ENCODE assay signal across 9 cellular contexts in the genomic region with DNA sequence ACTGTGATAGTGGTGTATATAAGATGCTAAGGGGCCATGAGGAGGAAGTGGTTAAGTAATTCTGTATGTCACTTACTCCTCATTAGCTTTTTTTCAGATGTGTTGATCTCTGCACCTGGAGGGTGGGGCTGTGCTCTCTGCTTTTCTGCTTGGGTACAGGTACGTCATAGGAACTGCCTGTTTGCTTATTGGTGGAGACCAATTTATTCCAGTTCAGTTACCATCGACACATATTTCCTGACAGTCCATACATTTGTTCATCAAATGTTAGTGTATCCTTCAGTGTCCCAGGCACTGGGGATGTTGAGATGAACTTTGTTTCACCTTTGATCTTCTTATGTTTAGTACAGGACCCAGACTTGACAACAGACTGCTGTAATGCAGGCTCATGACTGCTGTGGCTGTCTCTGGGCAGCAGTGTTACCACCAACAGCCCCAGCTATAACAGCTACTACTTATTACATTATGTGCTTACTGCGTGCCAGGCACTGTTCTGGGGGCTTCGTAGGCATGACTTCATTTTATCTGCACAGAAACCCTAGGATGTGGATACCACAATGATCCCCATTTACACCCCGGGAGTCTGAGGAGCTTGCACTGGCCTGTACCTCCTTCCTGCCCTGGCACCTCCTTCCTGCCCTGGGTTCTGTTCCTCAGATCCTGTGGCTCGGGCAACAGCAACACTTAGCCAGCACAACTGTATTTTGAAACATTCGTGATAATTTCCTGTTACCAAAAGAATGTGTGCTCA.
DNase-seq lines count a peak whose midpoint lies in the region; ATAC-seq and TF ChIP-seq lines count a peak whose summit lies in the region.
"Had no signal": no experiment of that assay in that cellular context is flagged by ENCODE, and none has a peak within 500 bp of the region (broad histone marks: within the 10 kb centered on the region; RNA-seq: fewer than 3 reads in every experiment).

No MANE protein-coding gene starts in this region.

- CTCF ChIA-PET in SK-N-SH (lab: Yijun Ruan, JAX) = interaction anchor here (1.0 to 1.2 kb wide), 2 partner anchors 11 to 25 kb away, joined by 3 read pairs; no protein-coding TSS in a partner anchor

- peak overlapping the region in 3 of 4 donors; percentile 3 to 66 (median 15) for H3K4me3 Mint-ChIP-seq in IgD-negative memory B cell

- no peaks in the 10 kb centered on the region for H3K79me2 ChIP-seq in SK-N-SH (ENCODE audit: insufficient read depth)

- H3K9me3 ChIP-seq in mucosa of descending colon (no peaks in the 10 kb centered on the region), SK-N-SH (no peaks in the 10 kb centered on the region)

- TF ChIP-seq CTCF in GM13976 (IDR thresholded peaks at IDR 0.05; ENCODE audit: borderline replicate concordance, control extremely low read depth, extremely low read depth, insufficient read depth, missing control alignments) (no peak), mucosa of descending colon (IDR thresholded peaks at IDR 0.05) (no peak), SK-N-SH (IDR thresholded peaks at IDR 0.05) (no peak)

- peak overlapping the region; percentile 41 to 93 (median 62) for H3K27ac Mint-ChIP-seq in IgD-negative memory B cell

- no peaks in the 10 kb centered on the region for H3F3A ChIP-seq in SK-N-SH (replicated peaks; ENCODE audit: insufficient read depth)

- H3K27me3 Mint-ChIP-seq in IgD-negative memory B cell = no peaks in the 10 kb centered on the region

- H3K4me1 ChIP-seq in mucosa of descending colon (ENCODE audit: low read depth) (no peaks in the 10 kb centered on the region), SK-N-SH (ENCODE audit: control insufficient read depth in 1 of 2, insufficient read depth in 2 of 2, low read depth in 1 of 2, low read length in 1 of 2) (peaks cover 0 to 3% of the 10 kb centered on the region in 2 experiments; a peak in 1 of 4 replicates)

- WGBS in SK-N-SH (ENCODE audit: low lambda C conversion rate) = 25% methylated on average over 7 of the region's 7 CpGs

- intact Hi-C loops in mucosa of descending colon (cut with DNase I, micrococcal nuclease) = no loop called here

- H3K27ac ChIP-seq in SK-N-SH (ENCODE audit: low read depth in 2 of 2, low read length in 1 of 2) = no peak overlapping the region
- H3K27ac ChIP-seq: SK-N-MC had no signal

- in situ Hi-C loops in GM13976 (cut with MboI; ENCODE audit: low sequenced_read_pairs, unreplicated experiment) = no loop called here

- no peaks in the 10 kb centered on the region for H4K20me1 ChIP-seq in SK-N-SH (ENCODE audit: insufficient read depth)

- H3K36me3 ChIP-seq in mucosa of descending colon (ENCODE audit: low read depth) (no peaks in the 10 kb centered on the region), SK-N-SH (replicated peaks in 1 of 2; ENCODE audit: control insufficient read depth in 1 of 2, insufficient read depth in 2 of 2, low read length in 1 of 2) (no peaks in the 10 kb centered on the region)

- ATAC-seq in mucosa of descending colon = peak; percentile 85

- TF ChIP-seq EP300 in SK-N-SH (IDR thresholded peaks at IDR 0.05; ENCODE audit: borderline replicate concordance in 1 of 2, low read depth in 1 of 2, low read length in 1 of 2) = no peak

- POLR2A ChIA-PET in SK-N-SH (lab: Yijun Ruan, JAX) = no interaction called here

- no peak overlapping the region for H3K4me2 ChIP-seq in SK-N-SH

- DNase-seq in GM13976 (ENCODE audit: low spot score) (peak; percentile 30), mucosa of descending colon (peak in 1 of 3 donors; percentile 30), GM03348 (ENCODE audit: low spot score) (no peak), NCI-H128 (lab: John Stamatoyannopoulos, UW; ENCODE audit: unreplicated experiment) (no peak), SK-N-SH (no peak), NCI-H446 treated with DMSO at 0.1 percent for 48 hours (lab: John Stamatoyannopoulos, UW) (no peak)
- DNase-seq in activated CD8-positive, alpha-beta memory T cell treated with anti-CD3 and anti-CD28 coated beads, Interleukin-2, amount 50 U/mL, for 1 hour (ENCODE audit: extremely low read depth) = peak; percentile 31

- H3K4me3 ChIP-seq in mucosa of descending colon (no peak overlapping the region), SK-N-SH (ENCODE audit: low read depth in 2 of 2, low read length in 1 of 2) (no peak overlapping the region)
- H3K4me3 ChIP-seq: SK-N-MC had no signal

- no peak overlapping the region for H2AFZ ChIP-seq in SK-N-SH (ENCODE audit: low read depth)

- H3K9me3 Mint-ChIP-seq in IgD-negative memory B cell = peaks cover 0 to 4% (median 2%) of the 10 kb centered on the region in 3 donors

- peaks cover 8% of the 10 kb centered on the region for H3K36me3 Mint-ChIP-seq in IgD-negative memory B cell

- no peak for TF ChIP-seq RAD21 in SK-N-SH (IDR thresholded peaks at IDR 0.05; ENCODE audit: low read length)

- no peaks in the 10 kb centered on the region for H3K9me2 ChIP-seq in SK-N-SH

- no peak overlapping the region for H3K9ac ChIP-seq in SK-N-SH

- peaks cover 11 to 13% (median 12%) of the 10 kb centered on the region in 3 donors for H3K4me1 Mint-ChIP-seq in IgD-negative memory B cell

- no peaks in the 10 kb centered on the region for H3K27me3 ChIP-seq in SK-N-SH (ENCODE audit: insufficient read depth)

TF ChIP-seq in SK-N-SH, 30 proteins besides CTCF, POLR2A, EP300 and RAD21:
- TF ChIP-seq RFX5 (IDR thresholded peaks at IDR 0.05; ENCODE audit: low read length) (no peak), FOSL2 (IDR thresholded peaks at IDR 0.05; ENCODE audit: borderline replicate concordance, low read depth) (no peak), MXI1 (IDR thresholded peaks at IDR 0.05; ENCODE audit: low read depth, low read length) (no peak)

Comparison
In these comparisons a context has a peak if more than half of its experiments do, and no peak if none do; other contexts are left out.
1. DNase-seq: peak in GM13976 (single experiment) and activated CD8-positive, alpha-beta memory T cell treated with anti-CD3 and anti-CD28 coated beads, Interleukin-2, amount 50 U/mL, for 1 hour (single experiment); none in GM03348 (single experiment), NCI-H128 (single experiment), SK-N-SH (single experiment) and NCI-H446 treated with DMSO at 0.1 percent for 48 hours (single experiment).